9 cellular contexts compared by ENCODE assay signal in genomic region chr6:39430968-39431523, GRCh38.
DNase-seq lines count a peak whose midpoint lies in the region; ATAC-seq and FAIRE-seq lines count a peak whose summit lies in the region.
"Had no signal": no experiment of that assay in that cellular context is flagged by ENCODE, and none has a peak within 500 bp of the region (broad histone marks: within the 10 kb centered on the region; RNA-seq: fewer than 3 reads in every experiment).

No MANE protein-coding gene starts in this region.

- peaks cover 6% of the 10 kb centered on the region for H3K9me3 Mint-ChIP-seq in activated naive CD8-positive, alpha-beta T cell treated with anti-CD3 and anti-CD28 coated beads, Interleukin-2, amount 50 U/mL, for 24 hours
- no peaks in the 10 kb centered on the region for H3K9me3 Mint-ChIP-seq in activated naive CD8-positive, alpha-beta T cell treated with anti-CD3 and anti-CD28 coated beads for 36 hours

- H3K27ac ChIP-seq in angular gyrus (ENCODE audit: low read depth, low read length): peak overlapping the region; percentile 71
- H3K27ac ChIP-seq: C4-2B had no signal

- no peak for FAIRE-seq in urothelium cell line (lab: Jason Lieb, UNC)

- H3K4me1 Mint-ChIP-seq in activated naive CD8-positive, alpha-beta T cell treated with anti-CD3 and anti-CD28 coated beads, Interleukin-2, amount 50 U/mL, for 24 hours: peaks cover 9% of the 10 kb centered on the region
- H3K4me1 Mint-ChIP-seq in activated naive CD8-positive, alpha-beta T cell treated with anti-CD3 and anti-CD28 coated beads for 36 hours: peaks cover 6% of the 10 kb centered on the region

- H3K27me3 Mint-ChIP-seq in activated naive CD8-positive, alpha-beta T cell treated with anti-CD3 and anti-CD28 coated beads, Interleukin-2, amount 50 U/mL, for 24 hours: peaks cover 10% of the 10 kb centered on the region
- peaks cover 7% of the 10 kb centered on the region for H3K27me3 Mint-ChIP-seq in activated naive CD8-positive, alpha-beta T cell treated with anti-CD3 and anti-CD28 coated beads for 36 hours

- H3K36me3 Mint-ChIP-seq in activated naive CD8-positive, alpha-beta T cell treated with anti-CD3 and anti-CD28 coated beads, Interleukin-2, amount 50 U/mL, for 24 hours (ENCODE audit: low read depth): no peaks in the 10 kb centered on the region
- no peaks in the 10 kb centered on the region for H3K36me3 Mint-ChIP-seq in activated naive CD8-positive, alpha-beta T cell treated with anti-CD3 and anti-CD28 coated beads for 36 hours

- H3K4me3 Mint-ChIP-seq in activated naive CD8-positive, alpha-beta T cell treated with anti-CD3 and anti-CD28 coated beads, Interleukin-2, amount 50 U/mL, for 24 hours: no peak overlapping the region
- H3K4me3 Mint-ChIP-seq in activated naive CD8-positive, alpha-beta T cell treated with anti-CD3 and anti-CD28 coated beads for 36 hours: no peak overlapping the region

- no peak overlapping the region for H3K27ac Mint-ChIP-seq in activated naive CD8-positive, alpha-beta T cell treated with anti-CD3 and anti-CD28 coated beads, Interleukin-2, amount 50 U/mL, for 24 hours
- H3K27ac Mint-ChIP-seq in activated naive CD8-positive, alpha-beta T cell treated with anti-CD3 and anti-CD28 coated beads for 36 hours: no peak overlapping the region

- intact Hi-C loops in left colon (cut with DNase I, micrococcal nuclease): no loop called here

- peak; percentile 18 for DNase-seq in activated naive CD8-positive, alpha-beta T cell treated with anti-CD3 and anti-CD28 coated beads, Interleukin-2, amount 50 U/mL, for 24 hours
- DNase-seq in activated naive CD8-positive, alpha-beta T cell treated with anti-CD3 and anti-CD28 coated beads for 36 hours: no peak
- DNase-seq in left colon (peak; percentile 50 to 61), urothelium cell line (ENCODE audit: low spot score) (peak; percentile 65), HuH-7.5 (ENCODE audit: low spot score) (no peak), GM19238 (ENCODE audit: insufficient read length, low spot score) (no peak)

- peak; percentile 43 for ATAC-seq in activated naive CD8-positive, alpha-beta T cell treated with anti-CD3 and anti-CD28 coated beads, Interleukin-2, amount 50 U/mL, for 24 hours
- ATAC-seq in left colon (no peak), HG03442 (IDR thresholded peaks at IDR 0.05; ENCODE audit: unreplicated experiment) (no peak)

Comparison
In these comparisons a context has a peak if more than half of its experiments do, and no peak if none do; other contexts are left out.
1. DNase-seq: peak in activated naive CD8-positive, alpha-beta T cell treated with anti-CD3 and anti-CD28 coated beads, Interleukin-2, amount 50 U/mL, for 24 hours (single experiment), left colon (2 of 2) and urothelium cell line (single experiment); none in activated naive CD8-positive, alpha-beta T cell treated with anti-CD3 and anti-CD28 coated beads for 36 hours (single experiment), HuH-7.5 (single experiment) and GM19238 (single experiment).